18 cellular contexts compared by ENCODE assay signal in genomic region chr11:129259950-129260349, GRCh38.
A peak's percentile ranks its signal among the peaks of the same experiment; 100 is the strongest.
DNase-seq lines count a peak whose midpoint lies in the region; TF ChIP-seq lines count a peak whose summit lies in the region.
"Had no signal": no experiment of that assay in that cellular context is flagged by ENCODE, and none has a peak within 500 bp of the region (broad histone marks: within the 10 kb centered on the region; RNA-seq: fewer than 3 reads in every experiment).

No MANE protein-coding gene starts in this region.

- H3K27me3 Mint-ChIP-seq in neural progenitor cell (ENCODE audit: insufficient read depth, low read depth) (no peaks in the 10 kb centered on the region), mesothelial cell of epicardium (ENCODE audit: low read depth) (no peaks in the 10 kb centered on the region)
- H3K27me3 Mint-ChIP-seq: activated naive CD8-positive, alpha-beta T cell treated with anti-CD3 and anti-CD28 coated beads, Interleukin-2, amount 10 ng/mL, durations not matched to agents 7 days and 5 days had no signal

- no peak for TF ChIP-seq CTCF in neural progenitor cell (IDR thresholded peaks at IDR 0.05)
- TF ChIP-seq CTCF in mesothelial cell of epicardium (IDR thresholded peaks at IDR 0.05; ENCODE audit: unreplicated experiment): no peak
- no peak for TF ChIP-seq CTCF in prostate gland (IDR thresholded peaks at IDR 0.05)

- DNase-seq in Ammon's horn (ENCODE audit: low spot score) (peak; percentile 92), amygdala (lab: John Stamatoyannopoulos, UW) (peak in 32 of 56 donors; percentile 9 to 86 (median 43)), inferior parietal cortex (ENCODE audit: extremely low spot score) (peak; percentile 82), neural progenitor cell (ENCODE audit: low spot score) (peak; percentile 61), mesothelial cell of epicardium (ENCODE audit: low spot score in 2 of 2, unreplicated experiment in 2 of 2) (no peak), GF-D8 (lab: John Stamatoyannopoulos, UW) (no peak), prostate gland (ENCODE audit: low spot score) (no peak), erythroblast (lab: John Stamatoyannopoulos, UW) (no peak)
- DNase-seq: activated CD4-positive, alpha-beta memory T cell treated with anti-CD3 and anti-CD28 coated beads, Interleukin-2, amount 10 ng/mL, durations not matched to agents 7 days and 5 days; activated naive CD8-positive, alpha-beta T cell treated with anti-CD3 and anti-CD28 coated beads, Interleukin-2, amount 10 ng/mL, durations not matched to agents 7 days and 5 days; activated T-cell treated with anti-CD3 and anti-CD28 coated beads, Interleukin-2, amount 50 U/mL, for 48 hours; DMS79 treated with DMSO at 0.1 percent for 48 hours; gastrocnemius medialis; IMR-90; NCI-H2107; ovary; transverse colon had no signal

- H3K9me3 ChIP-seq in neural progenitor cell (ENCODE audit: low read depth) (no peaks in the 10 kb centered on the region), prostate gland (no peaks in the 10 kb centered on the region)
- H3K9me3 ChIP-seq: gastrocnemius medialis, ovary, transverse colon had no signal

- H3K9ac ChIP-seq in neural progenitor cell: no peak overlapping the region

- H3K27ac ChIP-seq in neural progenitor cell (no peak overlapping the region), prostate gland (no peak overlapping the region)
- H3K27ac ChIP-seq: cardiac muscle cell, gastrocnemius medialis, ovary, transverse colon had no signal

- H3K36me3 Mint-ChIP-seq in neural progenitor cell (peaks cover 27% of the 10 kb centered on the region), mesothelial cell of epicardium (peaks cover 6% of the 10 kb centered on the region)
- H3K36me3 Mint-ChIP-seq: activated naive CD8-positive, alpha-beta T cell treated with anti-CD3 and anti-CD28 coated beads, Interleukin-2, amount 10 ng/mL, durations not matched to agents 7 days and 5 days had no signal

- H3K27ac Mint-ChIP-seq in neural progenitor cell (peak overlapping the region; percentile 93), mesothelial cell of epicardium (no peak overlapping the region)
- H3K27ac Mint-ChIP-seq: activated CD4-positive, alpha-beta memory T cell treated with anti-CD3 and anti-CD28 coated beads, Interleukin-2, amount 10 ng/mL, durations not matched to agents 7 days and 5 days; activated naive CD8-positive, alpha-beta T cell treated with anti-CD3 and anti-CD28 coated beads, Interleukin-2, amount 10 ng/mL, durations not matched to agents 7 days and 5 days had no signal

- H3K4me3 ChIP-seq in neural progenitor cell (no peak overlapping the region), prostate gland (no peak overlapping the region)
- H3K4me3 ChIP-seq: cardiac muscle cell, gastrocnemius medialis, ovary, transverse colon had no signal

- H3K4me1 ChIP-seq in neural progenitor cell (peaks cover 43% of the 10 kb centered on the region), prostate gland (replicated peaks) (no peaks in the 10 kb centered on the region)
- H3K4me1 ChIP-seq: gastrocnemius medialis had no signal

- intact Hi-C loops in prostate gland (cut with DNase I): no loop called here

- TF ChIP-seq POLR2A in prostate gland (IDR thresholded peaks at IDR 0.05) (no peak), erythroblast (IDR thresholded peaks at IDR 0.05; ENCODE audit: low read length) (no peak)

- WGBS in prostate gland: 81% methylated on average over 3 of the region's 3 CpGs

- no peaks in the 10 kb centered on the region for H3K27me3 ChIP-seq in neural progenitor cell
- no peaks in the 10 kb centered on the region for H3K27me3 ChIP-seq in prostate gland (replicated peaks; ENCODE audit: insufficient read depth)
- H3K27me3 ChIP-seq: cardiac muscle cell, gastrocnemius medialis, ovary, transverse colon had no signal

- H3K4me2 ChIP-seq in neural progenitor cell: peak overlapping the region; percentile 45

- H3K9me3 Mint-ChIP-seq in neural progenitor cell: peaks cover 3% of the 10 kb centered on the region
- H3K9me3 Mint-ChIP-seq in mesothelial cell of epicardium: peaks cover 13% of the 10 kb centered on the region
- H3K9me3 Mint-ChIP-seq: activated CD4-positive, alpha-beta memory T cell treated with anti-CD3 and anti-CD28 coated beads, Interleukin-2, amount 10 ng/mL, durations not matched to agents 7 days and 5 days; activated naive CD8-positive, alpha-beta T cell treated with anti-CD3 and anti-CD28 coated beads, Interleukin-2, amount 10 ng/mL, durations not matched to agents 7 days and 5 days had no signal

- H3K4me3 Mint-ChIP-seq in neural progenitor cell: peak overlapping the region; percentile 52
- H3K4me3 Mint-ChIP-seq in mesothelial cell of epicardium: no peak overlapping the region
- H3K4me3 Mint-ChIP-seq: activated CD4-positive, alpha-beta memory T cell treated with anti-CD3 and anti-CD28 coated beads, Interleukin-2, amount 10 ng/mL, durations not matched to agents 7 days and 5 days; activated naive CD8-positive, alpha-beta T cell treated with anti-CD3 and anti-CD28 coated beads, Interleukin-2, amount 10 ng/mL, durations not matched to agents 7 days and 5 days had no signal

- H3K4me1 Mint-ChIP-seq in neural progenitor cell: peaks cover 45% of the 10 kb centered on the region
- H3K4me1 Mint-ChIP-seq in mesothelial cell of epicardium: peaks cover 30% of the 10 kb centered on the region
- H3K4me1 Mint-ChIP-seq: activated CD4-positive, alpha-beta memory T cell treated with anti-CD3 and anti-CD28 coated beads, Interleukin-2, amount 10 ng/mL, durations not matched to agents 7 days and 5 days; activated naive CD8-positive, alpha-beta T cell treated with anti-CD3 and anti-CD28 coated beads, Interleukin-2, amount 10 ng/mL, durations not matched to agents 7 days and 5 days had no signal

- peaks cover 84% of the 10 kb centered on the region for H3K79me2 ChIP-seq in neural progenitor cell (ENCODE audit: low read depth)

- H2AFZ ChIP-seq in neural progenitor cell (replicated peaks): no peak overlapping the region

- H3F3A ChIP-seq in neural progenitor cell (ENCODE audit: low read depth): peaks cover 21% of the 10 kb centered on the region

- H4K20me1 ChIP-seq in neural progenitor cell (ENCODE audit: low read depth): peaks cover 36% of the 10 kb centered on the region

- H3K36me3 ChIP-seq in neural progenitor cell (no peaks in the 10 kb centered on the region), prostate gland (no peaks in the 10 kb centered on the region)
- H3K36me3 ChIP-seq: cardiac muscle cell, gastrocnemius medialis, ovary, transverse colon had no signal

Comparison
In these comparisons a context has a peak if more than half of its experiments do, and no peak if none do; other contexts are left out.
1. DNase-seq: peak in Ammon's horn (single experiment), amygdala (32 of 56), inferior parietal cortex (single experiment) and neural progenitor cell (single experiment); none in mesothelial cell of epicardium (0 of 2), GF-D8 (single experiment), prostate gland (single experiment) and erythroblast (0 of 2).